9 cellular contexts compared by ENCODE assay signal in the genomic region with DNA sequence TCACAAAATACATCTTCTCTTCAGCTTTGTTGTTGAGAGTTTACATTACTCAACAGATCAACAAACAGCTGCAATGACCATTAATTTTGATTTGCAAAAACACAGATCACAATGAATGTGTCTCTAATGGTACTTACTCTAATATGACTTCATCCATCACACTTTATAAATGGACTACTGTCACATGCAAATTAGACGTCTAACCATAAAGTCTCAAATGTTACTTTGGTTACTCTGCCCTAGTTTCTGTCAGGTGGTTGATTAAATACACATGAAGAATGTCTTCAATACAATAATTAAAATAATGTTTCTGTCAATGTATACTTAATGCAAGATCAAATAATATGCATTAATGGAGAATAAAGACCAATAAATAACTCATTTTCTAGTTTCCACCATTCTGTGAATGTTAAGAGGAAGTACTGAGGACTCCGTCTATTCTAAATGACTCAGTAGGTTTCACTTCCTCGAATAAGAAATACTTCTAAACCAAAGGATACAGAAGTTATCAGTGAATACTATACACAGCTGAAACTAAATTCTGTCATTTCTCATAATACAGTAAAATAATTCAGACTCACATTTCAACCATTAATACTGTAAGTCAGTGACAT.
DNase-seq lines count a peak whose midpoint lies in the region; ATAC-seq, FAIRE-seq and TF ChIP-seq lines count a peak whose summit lies in the region.
"Had no signal": no experiment of that assay in that cellular context is flagged by ENCODE, and none has a peak within 500 bp of the region (broad histone marks: within the 10 kb centered on the region; RNA-seq: fewer than 3 reads in every experiment).

No MANE protein-coding gene starts in this region.

- H3K9me3 Mint-ChIP-seq in central memory CD8-positive, alpha-beta T cell = peaks cover 4% of the 10 kb centered on the region

- peak; percentile 87 for FAIRE-seq in GM12892 (lab: Jason Lieb, UNC)

- H3K27me3 Mint-ChIP-seq in central memory CD8-positive, alpha-beta T cell = no peaks in the 10 kb centered on the region

- TF ChIP-seq POLR2A in GM12892 (IDR thresholded peaks at IDR 0.05; ENCODE audit: low read depth, low read length) = no peak

- peaks cover 27% of the 10 kb centered on the region for H3K4me1 Mint-ChIP-seq in central memory CD8-positive, alpha-beta T cell

- intact Hi-C loops in head of caudate nucleus (cut with DNase I) = no loop called here

- no peak overlapping the region for H3K4me3 Mint-ChIP-seq in central memory CD8-positive, alpha-beta T cell

- peaks cover 13% of the 10 kb centered on the region for H3K36me3 Mint-ChIP-seq in central memory CD8-positive, alpha-beta T cell (ENCODE audit: insufficient read depth)

- peak; percentile 100 for ATAC-seq in GM21390 (IDR thresholded peaks at IDR 0.05; ENCODE audit: unreplicated experiment)
- ATAC-seq in HG03469 (IDR thresholded peaks at IDR 0.05; ENCODE audit: unreplicated experiment) = peak; percentile 100
- ATAC-seq in central memory CD8-positive, alpha-beta T cell (replicated peaks; ENCODE audit: extremely low read depth, poor library complexity, severe bottlenecking) = peak; percentile 73

- peak overlapping the region; percentile 0 for H3K27ac Mint-ChIP-seq in central memory CD8-positive, alpha-beta T cell (ENCODE audit: low read depth)

- DNase-seq in GM12892 (ENCODE audit: insufficient read length) (peak; percentile 2), head of caudate nucleus (no peak), GM03348 (ENCODE audit: low spot score) (no peak), activated T-cell treated with anti-CD3 and anti-CD28 coated beads for 4 hours (no peak)
- DNase-seq in central memory CD8-positive, alpha-beta T cell (ENCODE audit: low spot score in 2 of 2) = no peak
- no peak for DNase-seq in activated CD4-positive, CD25-positive, alpha-beta regulatory T cell treated with anti-CD3 and anti-CD28 coated beads, Interleukin-2, amount 50 U/mL, for 72 hours
- DNase-seq: SJCRH30 had no signal
